In genomic region chr3:8486434-8486833, GRCh38 we compare ENCODE assay signal across 1 cellular context.
TF ChIP-seq lines count a peak whose summit lies in the region.

No MANE protein-coding gene starts in this region.

TF ChIP-seq in IMR-90, 13 proteins besides CTCF, POLR2A, EP300 and RAD21 (continued from another document):
- TF ChIP-seq, protein P1, sequence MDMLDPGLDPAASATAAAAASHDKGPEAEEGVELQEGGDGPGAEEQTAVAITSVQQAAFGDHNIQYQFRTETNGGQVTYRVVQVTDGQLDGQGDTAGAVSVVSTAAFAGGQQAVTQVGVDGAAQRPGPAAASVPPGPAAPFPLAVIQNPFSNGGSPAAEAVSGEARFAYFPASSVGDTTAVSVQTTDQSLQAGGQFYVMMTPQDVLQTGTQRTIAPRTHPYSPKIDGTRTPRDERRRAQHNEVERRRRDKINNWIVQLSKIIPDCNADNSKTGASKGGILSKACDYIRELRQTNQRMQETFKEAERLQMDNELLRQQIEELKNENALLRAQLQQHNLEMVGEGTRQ (IDR thresholded peaks at IDR 0.05; ENCODE audit: low read depth, low read length), result no peak
- TF ChIP-seq MXI1 (IDR thresholded peaks at IDR 0.05; ENCODE audit: borderline replicate concordance, low read depth, low read length) (no peak), SMC3 (IDR thresholded peaks at IDR 0.05; ENCODE audit: low read depth, low read length) (no peak), NFE2L2 (IDR thresholded peaks at IDR 0.05; ENCODE audit: low read depth, low read length) (no peak)
